13 cellular contexts compared by ENCODE assay signal in genomic region chr2:235605999-235606715, GRCh38.
DNase-seq lines count a peak whose midpoint lies in the region; ATAC-seq and TF ChIP-seq lines count a peak whose summit lies in the region.
"Had no signal": no experiment of that assay in that cellular context is flagged by ENCODE, and none has a peak within 500 bp of the region (broad histone marks: within the 10 kb centered on the region; RNA-seq: fewer than 3 reads in every experiment).

No MANE protein-coding gene starts in this region.

- peaks cover 31% of the 10 kb centered on the region for H3K4me1 Mint-ChIP-seq in GM23338
- H3K4me1 Mint-ChIP-seq: activated CD4-positive, alpha-beta T cell treated with anti-CD3 and anti-CD28 coated beads for 36 hours had no signal

- H3K36me3 Mint-ChIP-seq in GM23338 (ENCODE audit: low read depth), result peaks cover 12% of the 10 kb centered on the region

- H3K27me3 ChIP-seq in GM23338 (ENCODE audit: insufficient read depth) (no peaks in the 10 kb centered on the region), adipocyte (replicated peaks; ENCODE audit: control insufficient read depth, insufficient read depth, low read length) (no peaks in the 10 kb centered on the region), sigmoid colon (no peaks in the 10 kb centered on the region), smooth muscle cell (ENCODE audit: low read depth) (no peaks in the 10 kb centered on the region)

- no peak for TF ChIP-seq POLR2A in sigmoid colon (IDR thresholded peaks at IDR 0.05)

- intact Hi-C loops in sigmoid colon (cut with DNase I), result no loop called here

- WGBS in sigmoid colon, 2 donors, result 72 to 84% methylated on average over 10 of the region's 10 CpGs
- 77% methylated on average over 10 of the region's 10 CpGs for WGBS in smooth muscle cell (ENCODE audit: low lambda C conversion rate)

- H3F3A ChIP-seq in GM23338 (replicated peaks; ENCODE audit: low read depth), result no peaks in the 10 kb centered on the region
- H3F3A ChIP-seq in smooth muscle cell (ENCODE audit: low read depth), result no peaks in the 10 kb centered on the region

- peaks cover 8% of the 10 kb centered on the region for H3K27me3 Mint-ChIP-seq in GM23338 (ENCODE audit: insufficient read depth, low read depth, poor library complexity)

- H3K9me3 ChIP-seq in adipocyte (ENCODE audit: control insufficient read depth, low read length), result no peaks in the 10 kb centered on the region
- no peaks in the 10 kb centered on the region for H3K9me3 ChIP-seq in sigmoid colon
- H3K9me3 ChIP-seq in smooth muscle cell (replicated peaks; ENCODE audit: low read depth), result no peaks in the 10 kb centered on the region

- H3K9ac ChIP-seq in adipocyte (ENCODE audit: low read length) (peak overlapping the region; percentile 78), smooth muscle cell (ENCODE audit: low read depth) (no peak overlapping the region)
- H3K9ac ChIP-seq: parathyroid adenoma had no signal

- H3K4me3 Mint-ChIP-seq in GM23338, result no peak overlapping the region
- H3K4me3 Mint-ChIP-seq: activated CD4-positive, alpha-beta T cell treated with anti-CD3 and anti-CD28 coated beads for 36 hours had no signal

- H3K9me3 Mint-ChIP-seq in GM23338, result peaks cover 11% of the 10 kb centered on the region

- H3K27ac Mint-ChIP-seq in GM23338, result no peak overlapping the region
- H3K27ac Mint-ChIP-seq: activated CD4-positive, alpha-beta T cell treated with anti-CD3 and anti-CD28 coated beads for 36 hours had no signal

- H2AFZ ChIP-seq in GM23338, result no peak overlapping the region
- no peak overlapping the region for H2AFZ ChIP-seq in smooth muscle cell (ENCODE audit: low read depth)
- H2AFZ ChIP-seq: parathyroid adenoma had no signal

- peak; percentile 67 for ATAC-seq in GM23338
- ATAC-seq in HG02973 (IDR thresholded peaks at IDR 0.05; ENCODE audit: unreplicated experiment), result no peak
- no peak for ATAC-seq in GM21528 (IDR thresholded peaks at IDR 0.05; ENCODE audit: low FRiP score, unreplicated experiment)
- ATAC-seq: activated CD4-positive, alpha-beta T cell treated with anti-CD3 and anti-CD28 coated beads for 36 hours; left lobe of liver had no signal

- no peak overlapping the region for H3K4me2 ChIP-seq in GM23338
- H3K4me2 ChIP-seq in smooth muscle cell, result no peak overlapping the region

- H4K20me1 ChIP-seq in GM23338 (replicated peaks; ENCODE audit: insufficient read depth) (peaks cover 6% of the 10 kb centered on the region; the same call in 1 of the 2 replicates), smooth muscle cell (ENCODE audit: low read depth) (peaks cover 93% of the 10 kb centered on the region)

- TF ChIP-seq CTCF in GM23338 (conservative IDR thresholded peaks at IDR 0.05; ENCODE audit: low read depth in 2 of 2) (no peak), fibroblast of the aortic adventitia (IDR thresholded peaks at IDR 0.05; ENCODE audit: insufficient read depth, low read length) (no peak), sigmoid colon (IDR thresholded peaks at IDR 0.05) (no peak), smooth muscle cell (IDR thresholded peaks at IDR 0.05; ENCODE audit: borderline replicate concordance, insufficient read depth, poor library complexity, severe bottlenecking) (no peak)

- DNase-seq in GM23338 (ENCODE audit: low spot score) (peak; percentile 71), adipocyte (ENCODE audit: low read depth) (peak; percentile 71), fibroblast of the aortic adventitia (ENCODE audit: low read depth) (peak; percentile 69), sigmoid colon (no peak), smooth muscle cell (lab: John Stamatoyannopoulos, UW; ENCODE audit: unreplicated experiment) (no peak)
- DNase-seq in effector CD4-positive, alpha-beta T cell, result no peak
- DNase-seq: stimulated activated CD4-positive, alpha-beta T cell treated with anti-CD3 and anti-CD28 coated beads, Interleukin-4, amount 100 ng/mL, for 1 hour; stimulated activated naive CD4-positive, alpha-beta T cell treated with Interleukin-2 at 50 U/mL for 16 hours had no signal

- H3K79me2 ChIP-seq in GM23338 (replicated peaks; ENCODE audit: insufficient read depth), result peaks cover 82% of the 10 kb centered on the region
- H3K79me2 ChIP-seq in smooth muscle cell (ENCODE audit: low read depth), result peaks cover 32% of the 10 kb centered on the region

- H3K4me3 ChIP-seq in GM23338, result no peak overlapping the region
- H3K4me3 ChIP-seq in adipocyte (ENCODE audit: low read length), result peak overlapping the region; percentile 72
- H3K4me3 ChIP-seq in fibroblast of the aortic adventitia (ENCODE audit: low read depth, low read length), result peak overlapping the region; percentile 34
- no peak overlapping the region for H3K4me3 ChIP-seq in sigmoid colon
- H3K4me3 ChIP-seq in smooth muscle cell, result no peak overlapping the region

- TF ChIP-seq EP300 in sigmoid colon (IDR thresholded peaks at IDR 0.05), result no peak

- no peaks in the 10 kb centered on the region for H3K9me2 ChIP-seq in GM23338 (ENCODE audit: insufficient read depth)

- H3K36me3 ChIP-seq in GM23338 (ENCODE audit: insufficient read depth) (no peaks in the 10 kb centered on the region), adipocyte (ENCODE audit: control insufficient read depth, insufficient read depth, low read length, severe bottlenecking) (no peaks in the 10 kb centered on the region), sigmoid colon (no peaks in the 10 kb centered on the region), smooth muscle cell (ENCODE audit: low read depth) (no peaks in the 10 kb centered on the region)

- H3K4me1 ChIP-seq in GM23338 (ENCODE audit: insufficient read depth) (peaks cover 8% of the 10 kb centered on the region; the same call in 1 of the 2 replicates), adipocyte (ENCODE audit: control insufficient read depth, insufficient read depth, low read length) (peaks cover 42% of the 10 kb centered on the region), sigmoid colon (peaks cover 0 to 25% (median 15%) of the 10 kb centered on the region in 4 donors), smooth muscle cell (ENCODE audit: low read depth) (no peaks in the 10 kb centered on the region)

- H3K27ac ChIP-seq in GM23338 (ENCODE audit: low read depth) (peak overlapping the region; percentile 51; the same call in 1 of the 2 replicates), sigmoid colon (peak overlapping the region; percentile 10 to 62 (median 36)), smooth muscle cell (ENCODE audit: low read depth) (no peak overlapping the region)
- H3K27ac ChIP-seq: parathyroid adenoma had no signal

TF ChIP-seq in GM23338, 12 proteins besides CTCF, POLR2A, EP300 and RAD21 (continues in another document):
- TF ChIP-seq POLR2AphosphoS5 (IDR thresholded peaks at IDR 0.05; ENCODE audit: low read depth) (no peak), CREB1 (CRISPR knock-in tag; IDR thresholded peaks at IDR 0.05; ENCODE audit: low read depth) (no peak), EZH2phosphoT487 (IDR thresholded peaks at IDR 0.05; ENCODE audit: unreplicated experiment) (no peak), ETS1 (IDR thresholded peaks at IDR 0.05) (no peak), STAT1 (IDR thresholded peaks at IDR 0.05; ENCODE audit: unreplicated experiment) (no peak)

Comparison
In these comparisons a context has a peak if more than half of its experiments do, and no peak if none do; other contexts are left out.
1. DNase-seq: peak in GM23338 (single experiment), adipocyte (single experiment) and fibroblast of the aortic adventitia (single experiment); none in sigmoid colon (single experiment), effector CD4-positive, alpha-beta T cell (single experiment) and smooth muscle cell (single experiment).
2. H3K4me3 ChIP-seq: peak in adipocyte (single experiment) and fibroblast of the aortic adventitia (single experiment); none in GM23338 (single experiment), sigmoid colon (0 of 4) and smooth muscle cell (single experiment).